22 cellular contexts compared by ENCODE assay signal in the genomic region with DNA sequence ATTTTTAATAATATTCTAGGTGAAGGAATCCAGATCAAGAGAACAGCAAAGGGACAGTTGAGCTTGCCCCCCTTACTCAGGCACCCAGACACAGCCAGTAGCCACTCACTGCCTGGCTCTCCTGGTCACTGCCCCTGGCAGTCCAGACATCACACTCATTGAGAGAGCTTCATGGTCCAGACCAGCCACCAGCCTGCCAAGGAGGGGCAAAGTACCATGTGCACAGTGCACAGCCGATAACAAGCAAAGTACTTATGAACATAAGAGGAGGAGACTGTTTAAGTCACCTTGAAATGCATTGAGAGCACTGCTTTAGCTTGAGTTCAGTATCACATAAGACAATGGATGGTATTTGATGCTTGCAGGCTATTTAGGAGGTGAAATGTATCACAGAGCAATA.
"Had no signal": no experiment of that assay in that cellular context is flagged by ENCODE, and none has a peak within 500 bp of the region (broad histone marks: within the 10 kb centered on the region; RNA-seq: fewer than 3 reads in every experiment).

No MANE protein-coding gene starts in this region.

- H3K36me3 ChIP-seq: cardiac muscle cell, left lung, lower lobe of right lung, neutrophil, pancreas, sigmoid colon, stomach, thyroid gland, upper lobe of left lung had no signal

- FAIRE-seq: frontal cortex, kidney, pancreas, urothelium cell line had no signal

- H3K27ac ChIP-seq: cardiac muscle cell, coronary artery, hepatocyte, left lung, lower lobe of right lung, neutrophil, pancreas, sigmoid colon, skin epidermis, stomach, thyroid gland, upper lobe of left lung had no signal

- H3K79me2 ChIP-seq: hepatocyte had no signal

- ATAC-seq: left lung; lower lobe of right lung; natural killer cell treated with Interleukin-12 subunit alpha and Interleukin-12 subunit beta and Interleukin-15 and Interleukin-18, amount 100 ng/mL, for 72 hours; pancreas had no signal

- DNase-seq: effector CD4-positive, alpha-beta T cell; head of caudate nucleus; kidney; left lung; lower lobe of right lung; pancreas; sigmoid colon; stimulated activated CD4-positive, alpha-beta T cell treated with anti-CD3 and anti-CD28 coated beads, Interleukin-15, amount 100 ng/mL, for 24 hours; stimulated activated CD4-positive, alpha-beta T cell treated with anti-CD3 and anti-CD28 coated beads, Interleukin-2, amount 100 ng/mL, for 48 hours; stimulated activated CD8-positive, alpha-beta memory T cell treated with anti-CD3 and anti-CD28 coated beads, Interleukin-4, amount 100 ng/mL, for 48 hours; stimulated activated naive CD4-positive, alpha-beta T cell treated with Interleukin-2 at 50 U/mL for 16 hours; stomach; upper lobe of left lung had no signal

- H2AFZ ChIP-seq: hepatocyte had no signal

- H3K9me3 ChIP-seq: left lung, lower lobe of right lung, neutrophil, pancreas, sigmoid colon, stomach, thyroid gland, upper lobe of left lung had no signal

- H3K4me2 ChIP-seq: hepatocyte had no signal

- H3K27me3 ChIP-seq: cardiac muscle cell, hepatocyte, left lung, neutrophil, pancreas, sigmoid colon, stomach, thyroid gland, upper lobe of left lung had no signal

- H3K4me3 ChIP-seq: cardiac muscle cell, coronary artery, hepatocyte, left lung, lower lobe of right lung, pancreas, sigmoid colon, skin epidermis, stomach, thyroid gland, upper lobe of left lung had no signal

- H3K4me1 ChIP-seq: left lung, lower lobe of right lung, pancreas, sigmoid colon, stomach, upper lobe of left lung had no signal
